In the genomic region with DNA sequence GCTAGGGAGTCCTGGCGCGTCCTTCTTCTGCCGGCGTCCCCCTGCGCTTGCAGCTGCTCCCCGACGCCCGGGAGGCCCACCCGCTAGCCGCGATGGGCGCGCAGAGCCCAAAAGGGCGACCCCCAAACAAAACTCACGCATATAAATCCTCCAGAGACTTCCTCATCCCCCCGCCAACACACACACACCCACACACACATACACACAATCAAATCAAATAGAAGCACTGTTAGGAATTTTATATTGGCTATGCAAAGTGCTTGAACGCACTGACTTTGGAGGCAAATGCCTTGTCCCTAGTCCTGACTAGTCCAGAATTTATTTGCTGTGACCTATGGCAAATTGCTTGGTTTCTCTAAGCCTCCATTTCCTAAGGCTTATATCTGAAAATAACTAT, we compare ENCODE assay signal across 8 cellular contexts. TPM values are rescaled to one million over a fixed set of nuclear protein-coding genes. Genes with fewer than 3 reads are reported as not detected.
DNase-seq lines count a peak whose midpoint lies in the region; ATAC-seq, FAIRE-seq and TF ChIP-seq lines count a peak whose summit lies in the region.

No MANE protein-coding gene starts in this region.

- peaks cover 28% of the 10 kb centered on the region for H3K4me1 ChIP-seq in DOHH2 (ENCODE audit: control insufficient read depth, low read length)
- no peaks in the 10 kb centered on the region for H3K4me1 ChIP-seq in NT2/D1 (ENCODE audit: insufficient read depth, insufficient read length)
- H3K4me1 ChIP-seq in endothelial cell of umbilical vein (ENCODE audit: control insufficient read depth, extremely low read depth, insufficient read depth, low read length) = peaks cover 6% of the 10 kb centered on the region
- H3K4me1 ChIP-seq in ovary (ENCODE audit: insufficient read depth) = no peaks in the 10 kb centered on the region

- peak overlapping the region; percentile 80 for H2AFZ ChIP-seq in endothelial cell of umbilical vein (ENCODE audit: low read depth, low read length)

- WGBS in ovary, 3 donors = 1 to 3% (median 2%) methylated on average over 17 of the region's 17 CpGs

- no TSS peak for BruUV-seq in endothelial cell of umbilical vein (replicated peaks; lab: Mats Ljungman, UMichigan)

- TF ChIP-seq EP300 in ovary (IDR thresholded peaks at IDR 0.05) = no peak

- H3K27ac ChIP-seq in DOHH2 (ENCODE audit: low read depth, low read length) (peak overlapping the region; percentile 80), endothelial cell of umbilical vein (ENCODE audit: insufficient read depth, low read depth, low read length) (no peak overlapping the region), ovary (no peak overlapping the region)

- no peak for ATAC-seq in GM19035 (IDR thresholded peaks at IDR 0.05; ENCODE audit: unreplicated experiment)

- H3K79me2 ChIP-seq in DOHH2 (ENCODE audit: control insufficient read depth, low read length) (peaks cover 36% of the 10 kb centered on the region), endothelial cell of umbilical vein (ENCODE audit: control insufficient read depth, insufficient read depth, low read length) (no peaks in the 10 kb centered on the region)

- H4K20me1 ChIP-seq in DOHH2 (ENCODE audit: control insufficient read depth, insufficient read depth, low read depth, low read length) (no peaks in the 10 kb centered on the region), endothelial cell of umbilical vein (replicated peaks; ENCODE audit: control insufficient read depth, extremely low read depth, insufficient read depth, low read length) (no peaks in the 10 kb centered on the region)

- peaks cover 19% of the 10 kb centered on the region for H3K36me3 ChIP-seq in DOHH2 (ENCODE audit: control insufficient read depth, low read length)
- H3K36me3 ChIP-seq in NT2/D1 (ENCODE audit: insufficient read depth, insufficient read length, low read length) = no peaks in the 10 kb centered on the region
- no peaks in the 10 kb centered on the region for H3K36me3 ChIP-seq in endothelial cell of umbilical vein (ENCODE audit: control insufficient read depth in 2 of 2, extremely low read depth in 1 of 2, insufficient read depth in 2 of 2, low read length in 2 of 2)
- H3K36me3 ChIP-seq in ovary = no peaks in the 10 kb centered on the region

- TF ChIP-seq POLR2A in endothelial cell of umbilical vein (IDR thresholded peaks at IDR 0.05; ENCODE audit: low read depth, low read length) = no peak
- no peak for TF ChIP-seq POLR2A in ovary (IDR thresholded peaks at IDR 0.05)

- H3K4me2 ChIP-seq in DOHH2 (ENCODE audit: low read length) = peak overlapping the region; percentile 98
- peak overlapping the region; percentile 83 for H3K4me2 ChIP-seq in endothelial cell of umbilical vein (ENCODE audit: insufficient read depth, low read length)

- POLR2A ChIA-PET in endothelial cell of umbilical vein (lab: Charles Lee) = no interaction called here

- FAIRE-seq in endothelial cell of umbilical vein (lab: Jason Lieb, UNC) = no peak

- H3K27me3 ChIP-seq in DOHH2 (ENCODE audit: control insufficient read depth, low read length) (no peaks in the 10 kb centered on the region), NT2/D1 (ENCODE audit: insufficient read depth, insufficient read length) (peaks cover 36% of the 10 kb centered on the region), endothelial cell of umbilical vein (ENCODE audit: control insufficient read depth in 2 of 2, insufficient read depth in 2 of 2, low read length in 2 of 2) (peaks cover 2 to 12% of the 10 kb centered on the region in 2 experiments), ovary (no peaks in the 10 kb centered on the region)

- no peaks in the 10 kb centered on the region for H3K9me3 ChIP-seq in DOHH2 (ENCODE audit: control insufficient read depth, insufficient read depth, low read length)
- H3K9me3 ChIP-seq in NT2/D1 (ENCODE audit: insufficient read depth, low read length) = no peaks in the 10 kb centered on the region
- no peaks in the 10 kb centered on the region for H3K9me3 ChIP-seq in endothelial cell of umbilical vein (replicated peaks; ENCODE audit: control insufficient read depth, insufficient read depth, low read length)
- H3K9me3 ChIP-seq in ovary = no peaks in the 10 kb centered on the region

- H3K9me2 ChIP-seq in DOHH2 (replicated peaks; ENCODE audit: control insufficient read depth, low read length) = no peaks in the 10 kb centered on the region

- H3F3A ChIP-seq in DOHH2 (ENCODE audit: control insufficient read depth, insufficient read depth) = peaks cover 7% of the 10 kb centered on the region; the same call in 1 of the 2 replicates

- DNase-seq in NT2/D1 (ENCODE audit: low read depth, low spot score) (no peak), endothelial cell of umbilical vein (ENCODE audit: low read depth, low spot score) (no peak), ovary (no peak), COR-L47 (lab: John Stamatoyannopoulos, UW) (no peak), DMS 273 (lab: John Stamatoyannopoulos, UW; ENCODE audit: unreplicated experiment) (no peak), GM20000 (ENCODE audit: low spot score) (no peak)

- H3K4me3 ChIP-seq in DOHH2 (ENCODE audit: low read length) = peak overlapping the region; percentile 86
- peak overlapping the region; percentile 85 for H3K4me3 ChIP-seq in NT2/D1 (ENCODE audit: insufficient read length, low read depth)
- H3K4me3 ChIP-seq in endothelial cell of umbilical vein (replicated peaks in 1 of 3; ENCODE audit: insufficient read depth in 1 of 3, low read depth in 1 of 3, low read length in 3 of 3) = peak overlapping the region; percentile 61 to 65 (median 64)
- H3K4me3 ChIP-seq in ovary = peak overlapping the region; percentile 54

- CTCF ChIA-PET in endothelial cell of umbilical vein (lab: Charles Lee) = interaction anchor here (1.5 to 4.6 kb wide), 4 partner anchors 22 to 495 kb away, joined by 10 to 132 read pairs (median 64); partner anchors contain the start of genes ERI2, LDAF1 and REXO5

- dilution Hi-C loops in endothelial cell of umbilical vein (cut with MboI; ENCODE audit: extremely low pct_ligation_motif_present, low sequenced_read_pairs) = no loop called here

- peak; percentile 24 for TF ChIP-seq CTCF in DOHH2 (IDR thresholded peaks at IDR 0.05; ENCODE audit: low read depth, low read length, poor library complexity, severe bottlenecking)
- no peak for TF ChIP-seq CTCF in endothelial cell of umbilical vein (IDR thresholded peaks at IDR 0.05; ENCODE audit: extremely low read depth in 1 of 2, insufficient read depth in 1 of 2, low read depth in 1 of 2, low read length in 2 of 2)
- TF ChIP-seq CTCF in ovary (IDR thresholded peaks at IDR 0.05) = no peak
- no peak for TF ChIP-seq CTCF in GM20000 (IDR thresholded peaks at IDR 0.05; ENCODE audit: extremely low read depth, missing control alignments)

- H3K9ac ChIP-seq in NT2/D1 (ENCODE audit: insufficient read length, low read depth) = peak overlapping the region; percentile 84
- H3K9ac ChIP-seq in endothelial cell of umbilical vein (replicated peaks; ENCODE audit: extremely low read depth, insufficient read depth, low read length) = no peak overlapping the region

- no peaks in the 10 kb centered on the region for H3K9me1 ChIP-seq in endothelial cell of umbilical vein (replicated peaks; ENCODE audit: control insufficient read depth, extremely low read depth, insufficient read depth, low read length)

- intact Hi-C loops in endothelial cell of umbilical vein (cut with micrococcal nuclease) (loop anchor here (5.0 kb wide), 2 partner anchors 250 to 400 kb away; partner anchors contain the start of genes DCUN1D3 and LYRM1), ovary (cut with DNase I) (loop anchor here (2.0 to 10.0 kb wide), 5 partner anchors 115 to 450 kb away; partner anchors contain the start of gene LDAF1 (in 4 of the 4))

TF ChIP-seq in endothelial cell of umbilical vein, 7 proteins besides CTCF, POLR2A, EP300 and RAD21:
- TF ChIP-seq POLR2AphosphoS5 (IDR thresholded peaks at IDR 0.05; ENCODE audit: insufficient read depth, low read depth, low read length) (no peak), MYC (IDR thresholded peaks at IDR 0.05; ENCODE audit: low read depth, low read length) (no peak)

RNA-seq across cellular contexts. Expression of gene CRYM, which starts 23.8 kb away (rescaled TPM):
- total RNA-seq in endothelial cell of umbilical vein (not detected in 2 replicates), ovary (1 to 10 TPM in 2 of 7 donors, under 1 TPM in 2, not detected in 3; 0.28 to 6.0 (median 0.90) TPM)
- polyA plus RNA-seq in endothelial cell of umbilical vein (not detected in 2 replicates), ovary (under 1 TPM; 0.22 to 0.47 TPM)
- polyA plus RNA-seq in endothelial cell of umbilical vein (2011; cell fraction: cytosol; rRNA removed) = not detected in 2 replicates
- not detected in 2 replicates for polyA plus RNA-seq in endothelial cell of umbilical vein (2011; cell fraction: nucleus; rRNA removed)
- polyA plus RNA-seq in endothelial cell of umbilical vein (2012) = not detected in 2 replicates
- not detected in 2 replicates for polyA minus RNA-seq in endothelial cell of umbilical vein
- not detected for polyA minus RNA-seq in endothelial cell of umbilical vein (2011; cell fraction: cytosol; rRNA and poly(A)+ RNA removed)
- polyA minus RNA-seq in endothelial cell of umbilical vein (2011; cell fraction: nucleus; rRNA and poly(A)+ RNA removed) = not detected in 2 replicates
